Comparison of ENCODE assay signal across 18 cellular contexts in the genomic region with DNA sequence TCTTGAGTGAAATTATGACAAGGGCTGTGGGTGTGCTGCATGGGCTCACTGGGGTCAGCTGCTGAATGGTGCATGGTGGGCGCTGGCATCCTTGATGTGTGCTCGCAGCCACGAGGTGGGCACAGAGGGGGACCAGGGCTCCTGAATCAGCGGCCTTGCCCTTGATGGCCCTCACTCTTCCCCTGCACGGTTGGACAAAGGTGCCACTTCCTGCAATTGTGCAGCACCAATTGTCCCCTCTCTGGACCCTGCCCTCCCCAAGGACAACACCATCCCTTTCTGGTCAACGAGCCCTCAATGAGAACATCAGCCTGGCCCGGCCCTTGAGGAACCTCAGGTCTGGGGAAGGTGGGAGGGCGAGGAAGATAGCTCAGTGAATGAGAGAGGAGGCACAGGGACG. TPM values are rescaled to one million over a fixed set of nuclear protein-coding genes. Genes with fewer than 3 reads are reported as not detected.
"Had no signal": no experiment of that assay in that cellular context is flagged by ENCODE, and none has a peak within 500 bp of the region (broad histone marks: within the 10 kb centered on the region; RNA-seq: fewer than 3 reads in every experiment).

No MANE protein-coding gene starts in this region.

- H3K4me1 ChIP-seq: colonic mucosa, foreskin keratinocyte, parathyroid adenoma had no signal

- H3K9me3 ChIP-seq: colonic mucosa, esophagus muscularis mucosa, right lobe of liver, testis, tibial artery had no signal

- H3K27me3 ChIP-seq: colonic mucosa, esophagus muscularis mucosa, right lobe of liver, testis, tibial artery had no signal

- ATAC-seq: foreskin keratinocyte; left colon; natural killer cell; right lobe of liver; stimulated activated naive CD8-positive, alpha-beta T cell treated with anti-CD3 and anti-CD28 coated beads, Interleukin-15, Interleukin-2, amounts not matched to agents 100 U/mL and 50 U/mL, for 24 hours had no signal

- H3K4me3 ChIP-seq: colonic mucosa, esophagus muscularis mucosa, lung, right lobe of liver, testis, tibial artery had no signal

- H3K27ac ChIP-seq: colonic mucosa, epithelial cell of prostate, esophagus muscularis mucosa, foreskin keratinocyte, parathyroid adenoma, right lobe of liver, testis, tibial artery had no signal

- H3K36me3 ChIP-seq: colonic mucosa, esophagus muscularis mucosa, right lobe of liver, tibial artery had no signal

- DNase-seq: colonic mucosa; effector CD8-positive, alpha-beta T cell; endodermal cell; foreskin keratinocyte; hippocampal formation; left colon; natural killer cell; right lobe of liver; stimulated activated CD4-positive, alpha-beta T cell treated with anti-CD3 and anti-CD28 coated beads, Interleukin-4, amount 100 ng/mL, for 4 hours; stimulated activated naive CD8-positive, alpha-beta T cell treated with anti-CD3 and anti-CD28 coated beads, Interleukin-15, Interleukin-2, amounts not matched to agents 100 U/mL and 50 U/mL, for 24 hours; substantia nigra; testis; tibial artery had no signal

RNA-seq across cellular contexts. Expression of gene SH3TC1, which starts 56.5 kb away (rescaled TPM):
- polyA plus RNA-seq: neural cell had no signal
